Comparison of ENCODE assay signal across 16 cellular contexts in the genomic region with DNA sequence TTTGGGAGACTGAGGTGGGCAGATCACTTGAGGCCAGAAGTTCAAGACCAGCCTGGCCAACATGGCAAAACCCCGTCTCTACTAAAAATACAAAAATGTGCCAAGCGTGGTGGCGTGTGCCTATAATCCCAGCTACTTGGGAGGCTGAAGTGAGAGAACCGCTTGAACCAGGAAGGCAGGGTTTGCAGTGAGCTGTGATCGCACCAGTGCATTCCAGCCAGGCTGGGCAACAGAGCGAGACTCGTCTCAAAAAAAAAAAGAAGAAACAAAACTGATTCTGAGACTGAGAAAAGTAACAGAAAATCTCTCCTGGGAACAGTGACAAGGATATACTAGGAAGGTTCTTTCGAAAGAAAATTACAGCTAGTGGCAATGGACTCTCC. TPM values are rescaled to one million over a fixed set of nuclear protein-coding genes. Genes with fewer than 3 reads are reported as not detected.
DNase-seq lines count a peak whose midpoint lies in the region; ATAC-seq and TF ChIP-seq lines count a peak whose summit lies in the region.
"Had no signal": no experiment of that assay in that cellular context is flagged by ENCODE, and none has a peak within 500 bp of the region (broad histone marks: within the 10 kb centered on the region; RNA-seq: fewer than 3 reads in every experiment).

No MANE protein-coding gene starts in this region.

- peak overlapping the region in 6 of 8 donors; percentile 58 to 87 (median 80) for H3K4me3 Mint-ChIP-seq in naive B cell
- H3K4me3 Mint-ChIP-seq: activated CD8-positive, alpha-beta memory T cell treated with anti-CD3 and anti-CD28 coated beads, Interleukin-2, amount 10 ng/mL, durations not matched to agents 7 days and 5 days; T-cell had no signal

- H4K20me1 ChIP-seq in Karpas-422 (ENCODE audit: insufficient read depth, low read depth, low read length) (peaks cover 1% of the 10 kb centered on the region; the same call in 1 of the 2 replicates), smooth muscle cell (ENCODE audit: low read depth) (peaks cover 99% of the 10 kb centered on the region)

- H3K4me3 ChIP-seq in GM08714 (ENCODE audit: low read length) (peak overlapping the region; percentile 20; the same call in 1 of the 2 replicates), Karpas-422 (ENCODE audit: low read length) (peak overlapping the region; percentile 43; the same call in 1 of the 2 replicates), smooth muscle cell (no peak overlapping the region)
- H3K4me3 ChIP-seq: sigmoid colon had no signal

- H3K9me3 Mint-ChIP-seq in naive B cell, result peaks cover 0 to 2% (median 0%) of the 10 kb centered on the region in 7 donors
- H3K9me3 Mint-ChIP-seq: T-cell had no signal

- H3K4me2 ChIP-seq in Karpas-422 (ENCODE audit: low read depth, low read length, poor library complexity, severe bottlenecking) (peak overlapping the region; percentile 60), smooth muscle cell (no peak overlapping the region)

- H3K9ac ChIP-seq in Karpas-422 (ENCODE audit: low read length) (0 out of 2 replicates have a peak overlapping the region, but pooled peaks have one; percentile 26), smooth muscle cell (ENCODE audit: low read depth) (no peak overlapping the region)

- H3K36me3 ChIP-seq in Karpas-422 (ENCODE audit: insufficient read depth, low read length) (no peaks in the 10 kb centered on the region), smooth muscle cell (ENCODE audit: low read depth) (no peaks in the 10 kb centered on the region)
- H3K36me3 ChIP-seq: sigmoid colon had no signal

- H3K4me1 ChIP-seq in Karpas-422 (ENCODE audit: low read length), result peaks cover 66% of the 10 kb centered on the region
- peaks cover 6% of the 10 kb centered on the region for H3K4me1 ChIP-seq in smooth muscle cell (ENCODE audit: low read depth)

- no peaks in the 10 kb centered on the region for H3K36me3 Mint-ChIP-seq in naive B cell
- H3K36me3 Mint-ChIP-seq: T-cell had no signal

- no peaks in the 10 kb centered on the region for H3K9me2 ChIP-seq in Karpas-422 (replicated peaks; ENCODE audit: insufficient read depth, low read length)

- H3K79me2 ChIP-seq in Karpas-422 (ENCODE audit: low read length) (peaks cover 97% of the 10 kb centered on the region), smooth muscle cell (ENCODE audit: low read depth) (peaks cover 98% of the 10 kb centered on the region)

- peaks cover 35 to 84% (median 59%) of the 10 kb centered on the region in 3 donors for H3K4me1 Mint-ChIP-seq in naive B cell

- H3F3A ChIP-seq in smooth muscle cell (ENCODE audit: low read depth), result no peaks in the 10 kb centered on the region

- ATAC-seq in naive B cell (ENCODE audit: low read depth in 2 of 2) (peak; percentile 91), GM18858 (IDR thresholded peaks at IDR 0.05; ENCODE audit: unreplicated experiment) (no peak), GM19463 (IDR thresholded peaks at IDR 0.05; ENCODE audit: unreplicated experiment) (no peak)
- ATAC-seq: activated CD8-positive, alpha-beta memory T cell treated with anti-CD3 and anti-CD28 coated beads, Interleukin-2, amount 10 ng/mL, durations not matched to agents 7 days and 5 days; T-cell had no signal

- H2AFZ ChIP-seq in Karpas-422 (ENCODE audit: low read length) (no peak overlapping the region), smooth muscle cell (ENCODE audit: low read depth) (no peak overlapping the region)

- H3K27me3 Mint-ChIP-seq in naive B cell, result no peaks in the 10 kb centered on the region
- H3K27me3 Mint-ChIP-seq: activated CD8-positive, alpha-beta memory T cell treated with anti-CD3 and anti-CD28 coated beads, Interleukin-2, amount 10 ng/mL, durations not matched to agents 7 days and 5 days; T-cell had no signal

- peak overlapping the region; percentile 85 for H3K27ac ChIP-seq in Karpas-422 (ENCODE audit: low read length)
- H3K27ac ChIP-seq in smooth muscle cell (ENCODE audit: low read depth), result no peak overlapping the region

- DNase-seq in GM20000 (ENCODE audit: low spot score) (peak; percentile 18), Karpas-422 (peak; percentile 81), naive B cell (peak; percentile 19), smooth muscle cell (lab: John Stamatoyannopoulos, UW; ENCODE audit: unreplicated experiment) (no peak), dedifferentiated amniotic fluid mesenchymal stem cell (ENCODE audit: extremely low spot score) (no peak)
- DNase-seq: activated CD8-positive, alpha-beta memory T cell treated with anti-CD3 and anti-CD28 coated beads, Interleukin-2, amount 10 ng/mL, durations not matched to agents 7 days and 5 days; activated naive CD4-positive, alpha-beta T cell treated with anti-CD3 and anti-CD28 coated beads, Interleukin-2, amount 50 U/mL, for 16 hours; effector memory CD4-positive, alpha-beta T cell; NCI-H1694 treated with DMSO at 0.1 percent for 48 hours; NCI-H526; sigmoid colon; T-cell had no signal

- peak overlapping the region; percentile 27 to 94 (median 90) for H3K27ac Mint-ChIP-seq in naive B cell
- H3K27ac Mint-ChIP-seq: activated CD8-positive, alpha-beta memory T cell treated with anti-CD3 and anti-CD28 coated beads, Interleukin-2, amount 10 ng/mL, durations not matched to agents 7 days and 5 days; T-cell had no signal

- WGBS in smooth muscle cell (ENCODE audit: low lambda C conversion rate), result 97% methylated on average over 8 of the region's 8 CpGs

- no peaks in the 10 kb centered on the region for H3K27me3 ChIP-seq in Karpas-422 (ENCODE audit: low read length)
- H3K27me3 ChIP-seq in smooth muscle cell (ENCODE audit: low read depth), result no peaks in the 10 kb centered on the region
- H3K27me3 ChIP-seq: sigmoid colon had no signal

- H3K9me3 ChIP-seq in Karpas-422 (ENCODE audit: low read length), result no peaks in the 10 kb centered on the region
- H3K9me3 ChIP-seq in smooth muscle cell (replicated peaks; ENCODE audit: low read depth), result no peaks in the 10 kb centered on the region
- H3K9me3 ChIP-seq: sigmoid colon had no signal

- TF ChIP-seq CTCF in GM20000 (IDR thresholded peaks at IDR 0.05; ENCODE audit: extremely low read depth, missing control alignments) (no peak), smooth muscle cell (IDR thresholded peaks at IDR 0.05; ENCODE audit: borderline replicate concordance, insufficient read depth, poor library complexity, severe bottlenecking) (no peak)

RNA-seq across cellular contexts. Expression of a gene that starts 20.9 kb away (rescaled TPM):
- 26.3 and 35.1 TPM in 2 replicates for total RNA-seq in Karpas-422 (2014; rRNA removed; shearing (Covaris generic); ENCODE audit: low replicate concordance)
- polyA plus RNA-seq in naive B cell (ENCODE audit: low read depth in 6 of 6) (10 to 100 TPM; 30.3 to 45.9 (median 39.8) TPM), smooth muscle cell (34.5 and 45.3 TPM in 2 replicates)
- 51.7 and 76.0 TPM in 2 replicates for total RNA-seq in smooth muscle cell

RNA-seq across cellular contexts. Expression of a gene that starts 50.1 kb away (rescaled TPM):
- total RNA-seq in Karpas-422 (2014; rRNA removed; shearing (Covaris generic); ENCODE audit: low replicate concordance), result not detected in 2 replicates
- polyA plus RNA-seq in naive B cell (ENCODE audit: low read depth in 6 of 6) (not detected), smooth muscle cell (6.8 and 7.9 TPM in 2 replicates)
- 0.04 and 0.13 TPM in 2 replicates for total RNA-seq in smooth muscle cell
- total RNA-seq: activated CD8-positive, alpha-beta memory T cell treated with anti-CD3 and anti-CD28 coated beads, Interleukin-2, amount 10 ng/mL, durations not matched to agents 7 days and 5 days; H4 had no signal

Comparison
In these comparisons a context has a peak if more than half of its experiments do, and no peak if none do; other contexts are left out.
1. DNase-seq: peak in GM20000 (single experiment), Karpas-422 (single experiment) and naive B cell (single experiment); none in smooth muscle cell (single experiment) and dedifferentiated amniotic fluid mesenchymal stem cell (single experiment).
2. ATAC-seq: peak in naive B cell (2 of 2); none in GM18858 (single experiment) and GM19463 (single experiment).